In genomic region chr1:158095737-158096335, GRCh38 we compare ENCODE assay signal across 8 cellular contexts.
A peak's percentile ranks its signal among the peaks of the same experiment; 100 is the strongest.
DNase-seq lines count a peak whose midpoint lies in the region; ATAC-seq and TF ChIP-seq lines count a peak whose summit lies in the region.

No MANE protein-coding gene starts in this region.

- ATAC-seq in activated CD4-positive, CD25-positive, alpha-beta regulatory T cell treated with anti-CD3 and anti-CD28 coated beads, Interleukin-2, amount 50 U/mL, for 24 hours = no peak
- peak; percentile 65 for ATAC-seq in stimulated activated memory B cell treated with anti-CD40 and anti-IgM and Interleukin-4, amounts not matched to agents 10 μg/mL and 1 μg/mL and 100 μg/mL, for 72 hours
- no peak for ATAC-seq in HG03571 (IDR thresholded peaks at IDR 0.05; ENCODE audit: unreplicated experiment)
- ATAC-seq in HG02884 (IDR thresholded peaks at IDR 0.05; ENCODE audit: unreplicated experiment) = no peak

- peaks cover 44% of the 10 kb centered on the region for H3K27me3 Mint-ChIP-seq in stimulated activated memory B cell treated with anti-CD40 and anti-IgM and Interleukin-4, amounts not matched to agents 10 μg/mL and 1 μg/mL and 100 μg/mL, for 72 hours

- DNase-seq in activated CD4-positive, CD25-positive, alpha-beta regulatory T cell treated with anti-CD3 and anti-CD28 coated beads, Interleukin-2, amount 50 U/mL, for 72 hours = peak; percentile 41
- DNase-seq in HPDE6-E6E7 (ENCODE audit: extremely low spot score) (peak; percentile 47), left ventricle myocardium inferior (no peak)
- peak; percentile 6 for DNase-seq in activated CD4-positive, alpha-beta T cell treated with anti-CD3 and anti-CD28 coated beads, Interleukin-2, amount 50 U/mL, for 1 hour

- no peaks in the 10 kb centered on the region for H3K9me3 ChIP-seq in left ventricle myocardium inferior (replicated peaks)

- intact Hi-C loops in left ventricle myocardium inferior (cut with micrococcal nuclease) = no loop called here

- H3K27me3 ChIP-seq in left ventricle myocardium inferior (ENCODE audit: low read depth) = no peaks in the 10 kb centered on the region

- no peak overlapping the region for H3K4me3 ChIP-seq in left ventricle myocardium inferior

- no peaks in the 10 kb centered on the region for H3K9me3 Mint-ChIP-seq in stimulated activated memory B cell treated with anti-CD40 and anti-IgM and Interleukin-4, amounts not matched to agents 10 μg/mL and 1 μg/mL and 100 μg/mL, for 72 hours

- H3K27ac ChIP-seq in left ventricle myocardium inferior (replicated peaks) = no peak overlapping the region

- peaks cover 6% of the 10 kb centered on the region for H3K4me1 ChIP-seq in left ventricle myocardium inferior

- H3K4me1 Mint-ChIP-seq in stimulated activated memory B cell treated with anti-CD40 and anti-IgM and Interleukin-4, amounts not matched to agents 10 μg/mL and 1 μg/mL and 100 μg/mL, for 72 hours = no peaks in the 10 kb centered on the region

- no peaks in the 10 kb centered on the region for H3K36me3 Mint-ChIP-seq in stimulated activated memory B cell treated with anti-CD40 and anti-IgM and Interleukin-4, amounts not matched to agents 10 μg/mL and 1 μg/mL and 100 μg/mL, for 72 hours

- peaks cover 30% of the 10 kb centered on the region for H3K36me3 ChIP-seq in left ventricle myocardium inferior

- H3K27ac Mint-ChIP-seq in stimulated activated memory B cell treated with anti-CD40 and anti-IgM and Interleukin-4, amounts not matched to agents 10 μg/mL and 1 μg/mL and 100 μg/mL, for 72 hours = no peak overlapping the region

- no peak overlapping the region for H3K4me3 Mint-ChIP-seq in stimulated activated memory B cell treated with anti-CD40 and anti-IgM and Interleukin-4, amounts not matched to agents 10 μg/mL and 1 μg/mL and 100 μg/mL, for 72 hours

- TF ChIP-seq CTCF in left ventricle myocardium inferior (IDR thresholded peaks at IDR 0.05; ENCODE audit: borderline replicate concordance) = peak; percentile 79
